In genomic region chrX:149453911-149454820, GRCh38 we compare ENCODE assay signal across 24 cellular contexts. TPM values are rescaled to one million over a fixed set of nuclear protein-coding genes. Genes with fewer than 3 reads are reported as not detected.
DNase-seq lines count a peak whose midpoint lies in the region; ATAC-seq and TF ChIP-seq lines count a peak whose summit lies in the region.
"Had no signal": no experiment of that assay in that cellular context is flagged by ENCODE, and none has a peak within 500 bp of the region (broad histone marks: within the 10 kb centered on the region; RNA-seq: fewer than 3 reads in every experiment).

No MANE protein-coding gene starts in this region.

- no peaks in the 10 kb centered on the region for H3K79me2 ChIP-seq in OCI-LY1 (ENCODE audit: insufficient read depth, low read length)

- H3F3A ChIP-seq in OCI-LY1 (ENCODE audit: insufficient read depth, low read length) = no peaks in the 10 kb centered on the region

- intact Hi-C loops in sigmoid colon (cut with DNase I) (no loop called here), Right ventricle myocardium superior (cut with DNase I) (no loop called here)

- peak; percentile 90 for DNase-seq in DMS 273 (lab: John Stamatoyannopoulos, UW; ENCODE audit: unreplicated experiment)
- DNase-seq in HEK293T (ENCODE audit: extremely low spot score) = no peak
- peak; percentile 36 to 48 for DNase-seq in foreskin fibroblast
- no peak for DNase-seq in sigmoid colon
- DNase-seq in Right ventricle myocardium superior = no peak
- DNase-seq: activated CD4-positive, alpha-beta T cell treated with anti-CD3 and anti-CD28 coated beads for 36 hours; CD4-positive, CD25-positive, alpha-beta regulatory T cell; effector CD8-positive, alpha-beta T cell; esophagus squamous epithelium; glutamatergic neuron; midbrain; NCI-H2029; NCI-H510A treated with DMSO at 0.1 percent for 48 hours; nephron progenitor cell; right lobe of liver; SHP77 had no signal

- no peak overlapping the region for H3K9ac ChIP-seq in OCI-LY1 (ENCODE audit: low read length)

- peak overlapping the region; percentile 75 for H3K27ac ChIP-seq in OCI-LY1 (ENCODE audit: low read depth, low read length, poor library complexity, severe bottlenecking)
- H3K27ac ChIP-seq in sigmoid colon = no peak overlapping the region
- H3K27ac ChIP-seq: ascending aorta, esophagus squamous epithelium, HL-60, right lobe of liver, thoracic aorta had no signal

- CTCF ChIA-PET in HEK293T (lab: Yijun Ruan, JAX) = no interaction called here

- no peaks in the 10 kb centered on the region for H4K20me1 ChIP-seq in OCI-LY1 (ENCODE audit: insufficient read depth, low read length)

- TF ChIP-seq EP300 in sigmoid colon (IDR thresholded peaks at IDR 0.05) = no peak

- no peaks in the 10 kb centered on the region for H3K9me2 ChIP-seq in OCI-LY1 (ENCODE audit: low read depth, low read length)

- 63 to 80% methylated on average over 6 of the region's 6 CpGs for WGBS in sigmoid colon, 2 donors

- TF ChIP-seq POLR2A in sigmoid colon (IDR thresholded peaks at IDR 0.05) = no peak

- H3K9me3 ChIP-seq in OCI-LY1 (ENCODE audit: low read length) = no peaks in the 10 kb centered on the region
- H3K9me3 ChIP-seq in sigmoid colon = no peaks in the 10 kb centered on the region
- H3K9me3 ChIP-seq: ascending aorta, esophagus squamous epithelium, right lobe of liver, thoracic aorta had no signal

- H3K4me3 ChIP-seq in OCI-LY1 (ENCODE audit: low read depth, low read length, poor library complexity, severe bottlenecking) (no peak overlapping the region), foreskin fibroblast (ENCODE audit: low read depth in 1 of 2, low read length in 2 of 2) (no peak overlapping the region), sigmoid colon (no peak overlapping the region)
- H3K4me3 ChIP-seq: ascending aorta, esophagus squamous epithelium, right lobe of liver, thoracic aorta had no signal

- POLR2A ChIA-PET in HEK293T (lab: Yijun Ruan, JAX) = no interaction called here

- no peak overlapping the region for H2AFZ ChIP-seq in OCI-LY1 (ENCODE audit: low read length)

- ATAC-seq in GM18873 (IDR thresholded peaks at IDR 0.05; ENCODE audit: low FRiP score, unreplicated experiment) = no peak
- ATAC-seq in Right ventricle myocardium superior (ENCODE audit: poor library complexity) = no peak
- no peak for ATAC-seq in HG03439 (IDR thresholded peaks at IDR 0.05; ENCODE audit: unreplicated experiment)
- ATAC-seq: activated CD4-positive, alpha-beta T cell treated with anti-CD3 and anti-CD28 coated beads for 36 hours; activated naive CD4-positive, alpha-beta T cell treated with anti-CD3 and anti-CD28 coated beads, Interleukin-2, amount 50 U/mL, for 72 hours; right lobe of liver; stimulated activated memory B cell treated with anti-CD40 and anti-IgM and Interleukin-4, amounts not matched to agents 10 μg/mL and 1 μg/mL and 100 μg/mL, for 72 hours had no signal

- H3K4me2 ChIP-seq in OCI-LY1 (ENCODE audit: low read length) = no peak overlapping the region

- H3K36me3 ChIP-seq in OCI-LY1 (ENCODE audit: insufficient read depth, low read length) = no peaks in the 10 kb centered on the region
- H3K36me3 ChIP-seq in sigmoid colon = no peaks in the 10 kb centered on the region
- H3K36me3 ChIP-seq: ascending aorta, esophagus squamous epithelium, right lobe of liver, thoracic aorta had no signal

- H3K27me3 ChIP-seq in OCI-LY1 (ENCODE audit: insufficient read depth, low read length) = no peaks in the 10 kb centered on the region
- no peaks in the 10 kb centered on the region for H3K27me3 ChIP-seq in sigmoid colon
- H3K27me3 ChIP-seq: ascending aorta, esophagus squamous epithelium, right lobe of liver had no signal

- TF ChIP-seq CTCF in OCI-LY1 (IDR thresholded peaks at IDR 0.05; ENCODE audit: low read length) (no peak), foreskin fibroblast (IDR thresholded peaks at IDR 0.05; ENCODE audit: low read depth, low read length) (no peak), sigmoid colon (IDR thresholded peaks at IDR 0.05) (no peak)

- H3K4me1 ChIP-seq in OCI-LY1 (ENCODE audit: insufficient read depth, low read length, severe bottlenecking) (peaks cover 17% of the 10 kb centered on the region), sigmoid colon (no peaks in the 10 kb centered on the region)
- H3K4me1 ChIP-seq: ascending aorta, esophagus squamous epithelium, right lobe of liver had no signal

TF ChIP-seq in HEK293T, 16 proteins besides CTCF, POLR2A, EP300 and RAD21:
- TF ChIP-seq ZNF384 (IDR thresholded peaks at IDR 0.05) (no peak), TARDBP (IDR thresholded peaks at IDR 0.05) (no peak), PKNOX1 (IDR thresholded peaks at IDR 0.05) (peak; percentile 74), CTBP1 (IDR thresholded peaks at IDR 0.05; ENCODE audit: borderline replicate concordance) (no peak)

RNA-seq across cellular contexts. Expression of gene IDS, which starts 50.9 kb away (rescaled TPM):
- total RNA-seq in sigmoid colon = 10 to 100 TPM; 71.3 to 97.2 (median 89.9) TPM
- 10 to 100 TPM; 31.3 to 49.7 (median 43.8) TPM for polyA plus RNA-seq in sigmoid colon
- total RNA-seq in Right ventricle myocardium superior = 75.9 TPM

Comparison
In these comparisons a context has a peak if more than half of its experiments do, and no peak if none do; other contexts are left out.
1. DNase-seq: peak in DMS 273 (single experiment) and foreskin fibroblast (2 of 2); none in HEK293T (single experiment), sigmoid colon (single experiment) and Right ventricle myocardium superior (single experiment).